In the genomic region with DNA sequence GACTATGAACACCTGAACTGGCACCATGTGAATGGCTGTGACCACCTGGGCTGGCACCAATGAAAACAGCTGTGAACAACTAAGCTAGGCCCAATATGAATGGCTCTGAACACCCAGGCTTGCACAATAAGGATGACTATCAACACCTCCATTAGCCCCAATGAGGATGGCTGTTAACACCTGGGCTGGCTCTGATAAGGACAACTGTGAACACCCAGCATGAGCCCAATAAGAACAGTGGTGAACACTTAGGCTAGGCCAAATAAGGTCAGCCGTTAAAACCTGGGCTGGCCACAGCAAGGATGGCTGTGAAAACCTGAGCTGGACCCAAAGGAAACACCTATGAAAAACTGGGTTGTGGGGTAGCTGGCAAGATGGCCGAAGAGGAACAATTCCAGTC, we compare ENCODE assay signal across 6 cellular contexts.
"Had no signal": no experiment of that assay in that cellular context is flagged by ENCODE, and none has a peak within 500 bp of the region (broad histone marks: within the 10 kb centered on the region; RNA-seq: fewer than 3 reads in every experiment).

No MANE protein-coding gene starts in this region.

- H3K4me2 ChIP-seq: GM23338 had no signal

- H2AFZ ChIP-seq: GM23338 had no signal

- H3K27me3 Mint-ChIP-seq: IgD-negative memory B cell had no signal

- H3K27ac Mint-ChIP-seq: GM23338, H9, HFFc6, IgD-negative memory B cell had no signal

- DNase-seq: H9, HCEC 1CT, HFFc6 had no signal

- H3K4me3 Mint-ChIP-seq: GM23338, H9, HFFc6 had no signal

- H3K4me3 ChIP-seq: GM23338 had no signal

- ATAC-seq: GM23338, HepG2 had no signal

- H3K4me1 Mint-ChIP-seq: GM23338, H9 had no signal
